Comparison of ENCODE assay signal across 30 cellular contexts in the genomic region with DNA sequence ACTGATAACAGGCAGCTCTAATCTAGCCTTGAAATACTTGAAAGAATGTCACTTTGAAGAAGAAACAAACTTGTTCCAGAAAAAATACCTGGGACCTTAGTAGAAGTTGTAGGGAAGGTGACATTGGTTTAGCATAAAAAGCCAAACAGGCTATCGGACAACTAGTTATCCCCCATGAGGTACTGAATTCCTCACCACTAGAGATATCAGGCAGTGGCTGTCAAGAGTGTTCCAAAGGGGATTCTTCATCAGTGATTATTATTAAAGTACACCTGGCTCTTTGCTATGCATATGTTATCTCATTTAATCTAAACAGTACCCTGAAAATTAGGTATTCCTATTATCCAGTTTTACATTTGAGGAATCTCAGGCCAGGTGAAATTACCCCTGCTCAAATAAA. TPM values are rescaled to one million over a fixed set of nuclear protein-coding genes. Genes with fewer than 3 reads are reported as not detected.
"Had no signal": no experiment of that assay in that cellular context is flagged by ENCODE, and none has a peak within 500 bp of the region (broad histone marks: within the 10 kb centered on the region; RNA-seq: fewer than 3 reads in every experiment).

No MANE protein-coding gene starts in this region.

- H3K9me3 Mint-ChIP-seq: activated CD4-positive, alpha-beta T cell treated with anti-CD3 and anti-CD28 coated beads, Interleukin-2, amount 10 ng/mL, durations not matched to agents 7 days and 5 days; activated naive CD4-positive, alpha-beta T cell treated with anti-CD3 and anti-CD28 coated beads for 36 hours; activated naive CD4-positive, alpha-beta T cell treated with anti-CD3 and anti-CD28 coated beads, Interleukin-2, amount 50 U/mL, for 72 hours; activated T-cell treated with anti-CD3 and anti-CD28 coated beads, Interleukin-2, amount 50 U/mL, for 24 hours; T-helper 1 cell treated with Interleukin-12 subunit alpha and Interleukin-12 subunit beta and Interleukin-4 antibody, amounts not matched to agents 30 μg/mL and 1 μg/mL, for 36 hours; T-helper 2 cell treated with Interferon-gamma antibody and Interleukin-4, amounts not matched to agents 5 μg/mL and 100 μg/mL, for 36 hours; WTC11 had no signal

- DNase-seq: activated CD4-positive, alpha-beta T cell treated with anti-CD3 and anti-CD28 coated beads for 36 hours; activated CD4-positive, alpha-beta T cell treated with anti-CD3 and anti-CD28 coated beads, Interleukin-2, amount 10 ng/mL, durations not matched to agents 7 days and 5 days; activated CD4-positive, alpha-beta T cell treated with anti-CD3 and anti-CD28 coated beads, Interleukin-2, amount 50 U/mL, for 48 hours; activated CD8-positive, alpha-beta T cell treated with anti-CD3 and anti-CD28 coated beads, Interleukin-2, amount 10 ng/mL, durations not matched to agents 7 days and 5 days; activated gamma-delta T cell treated with Interleukin-2 at 50 U/mL for 16 hours; activated naive CD4-positive, alpha-beta T cell treated with anti-CD3 and anti-CD28 coated beads for 36 hours; activated T-cell treated with anti-CD3 and anti-CD28 coated beads, Interleukin-2, amount 50 U/mL, for 24 hours; body of pancreas; MM.1S; MV-4-11; NCI-H1436 treated with DMSO at 0.1 percent for 48 hours; NCI-H1694 treated with DMSO at 0.1 percent for 48 hours; NCI-H2171; NCI-H510A; NCI-H526; NCI-H748 treated with DMSO at 0.1 percent for 48 hours; NK-92 treated with Interleukin-12 subunit alpha and Interleukin-12 subunit beta, amount 100 ng/mL, for 24 hours; PC-9; SJCRH30 had no signal

- H3K4me2 ChIP-seq: KMS-11, PC-9, SK-N-SH had no signal

- ATAC-seq: activated CD4-positive, alpha-beta T cell treated with anti-CD3 and anti-CD28 coated beads for 36 hours; activated CD4-positive, CD25-positive, alpha-beta regulatory T cell treated with anti-CD3 and anti-CD28 coated beads, Interleukin-2, amount 50 U/mL, for 24 hours; activated CD8-positive, alpha-beta T cell treated with anti-CD3 and anti-CD28 coated beads, Interleukin-2, amount 10 ng/mL, durations not matched to agents 7 days and 5 days; activated naive CD4-positive, alpha-beta T cell treated with anti-CD3 and anti-CD28 coated beads, Interleukin-2, amount 50 U/mL, for 72 hours; body of pancreas; WTC11 had no signal

- H3K27me3 Mint-ChIP-seq: activated CD4-positive, alpha-beta T cell treated with anti-CD3 and anti-CD28 coated beads for 36 hours; activated CD4-positive, alpha-beta T cell treated with anti-CD3 and anti-CD28 coated beads, Interleukin-2, amount 10 ng/mL, durations not matched to agents 7 days and 5 days; activated T-cell treated with anti-CD3 and anti-CD28 coated beads, Interleukin-2, amount 50 U/mL, for 24 hours had no signal

- H3K27ac Mint-ChIP-seq: activated CD4-positive, alpha-beta T cell treated with anti-CD3 and anti-CD28 coated beads for 36 hours; activated CD8-positive, alpha-beta T cell treated with anti-CD3 and anti-CD28 coated beads, Interleukin-2, amount 10 ng/mL, durations not matched to agents 7 days and 5 days; activated naive CD4-positive, alpha-beta T cell treated with anti-CD3 and anti-CD28 coated beads for 36 hours; activated naive CD4-positive, alpha-beta T cell treated with anti-CD3 and anti-CD28 coated beads, Interleukin-2, amount 50 U/mL, for 72 hours; activated T-cell treated with anti-CD3 and anti-CD28 coated beads, Interleukin-2, amount 50 U/mL, for 24 hours; T-helper 1 cell treated with Interleukin-12 subunit alpha and Interleukin-12 subunit beta and Interleukin-4 antibody, amounts not matched to agents 30 μg/mL and 1 μg/mL, for 36 hours; T-helper 2 cell treated with Interferon-gamma antibody and Interleukin-4, amounts not matched to agents 5 μg/mL and 100 μg/mL, for 36 hours had no signal

- H3K9me3 ChIP-seq: adrenal gland, body of pancreas, breast epithelium, SJCRH30, SK-N-SH had no signal

- H2AFZ ChIP-seq: PC-9 had no signal

- H3K27ac ChIP-seq: adrenal gland, body of pancreas, breast epithelium, KMS-11, PC-9, RWPE1, SJCRH30 had no signal

- H3K4me3 Mint-ChIP-seq: activated CD4-positive, alpha-beta T cell treated with anti-CD3 and anti-CD28 coated beads for 36 hours; activated CD4-positive, alpha-beta T cell treated with anti-CD3 and anti-CD28 coated beads, Interleukin-2, amount 10 ng/mL, durations not matched to agents 7 days and 5 days; activated CD8-positive, alpha-beta T cell treated with anti-CD3 and anti-CD28 coated beads, Interleukin-2, amount 10 ng/mL, durations not matched to agents 7 days and 5 days; activated naive CD4-positive, alpha-beta T cell treated with anti-CD3 and anti-CD28 coated beads for 36 hours; activated T-cell treated with anti-CD3 and anti-CD28 coated beads, Interleukin-2, amount 50 U/mL, for 24 hours; T-helper 1 cell treated with Interleukin-12 subunit alpha and Interleukin-12 subunit beta and Interleukin-4 antibody, amounts not matched to agents 30 μg/mL and 1 μg/mL, for 36 hours; T-helper 2 cell treated with Interferon-gamma antibody and Interleukin-4, amounts not matched to agents 5 μg/mL and 100 μg/mL, for 36 hours; WTC11 had no signal

- H3K9ac ChIP-seq: KMS-11, SK-N-SH had no signal

- H3K4me1 ChIP-seq: adrenal gland, body of pancreas, breast epithelium, SJCRH30 had no signal

- H3K27me3 ChIP-seq: adrenal gland, body of pancreas, breast epithelium, SJCRH30 had no signal

- H3K4me1 Mint-ChIP-seq: activated CD4-positive, alpha-beta T cell treated with anti-CD3 and anti-CD28 coated beads for 36 hours; activated CD4-positive, alpha-beta T cell treated with anti-CD3 and anti-CD28 coated beads, Interleukin-2, amount 10 ng/mL, durations not matched to agents 7 days and 5 days; WTC11 had no signal

- H3K36me3 ChIP-seq: breast epithelium had no signal

- H3K4me3 ChIP-seq: adrenal gland, body of pancreas, breast epithelium, PC-9, SJCRH30 had no signal

RNA-seq across cellular contexts. Expression of a gene that starts 48.5 kb away (rescaled TPM):
- total RNA-seq: activated CD4-positive, alpha-beta T cell treated with anti-CD3 and anti-CD28 coated beads for 36 hours; activated CD4-positive, alpha-beta T cell treated with anti-CD3 and anti-CD28 coated beads, Interleukin-2, amount 10 ng/mL, durations not matched to agents 7 days and 5 days; activated CD8-positive, alpha-beta T cell treated with anti-CD3 and anti-CD28 coated beads, Interleukin-2, amount 10 ng/mL, durations not matched to agents 7 days and 5 days; activated naive CD4-positive, alpha-beta T cell treated with anti-CD3 and anti-CD28 coated beads for 36 hours; activated naive CD4-positive, alpha-beta T cell treated with anti-CD3 and anti-CD28 coated beads, Interleukin-2, amount 50 U/mL, for 72 hours; body of pancreas; breast epithelium; OCI-LY7; PC-9; SJCRH30 had no signal
